8 cellular contexts compared by ENCODE assay signal in genomic region chr6:43174263-43175112, GRCh38. TPM values are rescaled to one million over a fixed set of nuclear protein-coding genes. Genes with fewer than 3 reads are reported as not detected.
DNase-seq lines count a peak whose midpoint lies in the region; ATAC-seq and TF ChIP-seq lines count a peak whose summit lies in the region.

No MANE protein-coding gene starts in this region.

- H3K36me3 Mint-ChIP-seq in activated naive CD8-positive, alpha-beta T cell treated with anti-CD3 and anti-CD28 coated beads for 36 hours, result peaks cover 22% of the 10 kb centered on the region
- H3K36me3 Mint-ChIP-seq in glutamatergic neuron (ENCODE audit: unreplicated experiment), result no peaks in the 10 kb centered on the region

- no peaks in the 10 kb centered on the region for H3K27me3 ChIP-seq in testis

- H3K9me3 ChIP-seq in testis, result no peaks in the 10 kb centered on the region

- H3K4me1 ChIP-seq in testis, result peaks cover 18% of the 10 kb centered on the region

- H3K4me3 ChIP-seq in testis, result peak overlapping the region; percentile 43 to 56

- ATAC-seq in HG02610 (IDR thresholded peaks at IDR 0.05; ENCODE audit: unreplicated experiment) (peak; percentile 79), SK-N-SH treated with all-trans-retinoic acid at 6 μM for 48 hours (peak; percentile 71), omental fat pad (ENCODE audit: low FRiP score) (peak; percentile 83)

- no peaks in the 10 kb centered on the region for H3K36me3 ChIP-seq in testis (ENCODE audit: low read depth, missing control alignments)

- WGBS in testis, 2 donors, result 0 to 3% methylated on average over 8 to 32 of the region's 32 CpGs

- no peaks in the 10 kb centered on the region for H3K9me3 Mint-ChIP-seq in activated naive CD8-positive, alpha-beta T cell treated with anti-CD3 and anti-CD28 coated beads for 36 hours
- peaks cover 16% of the 10 kb centered on the region for H3K9me3 Mint-ChIP-seq in glutamatergic neuron (ENCODE audit: unreplicated experiment)

- TF ChIP-seq CTCF in GM10248 (IDR thresholded peaks at IDR 0.05; ENCODE audit: control extremely low read depth, extremely low read depth, low read depth, missing control alignments) (no peak), glutamatergic neuron (IDR thresholded peaks at IDR 0.05; ENCODE audit: partially characterized antibody, unreplicated experiment) (no peak), omental fat pad (IDR thresholded peaks at IDR 0.05) (no peak), testis (IDR thresholded peaks at IDR 0.05) (peak; percentile 8 to 47 (median 35))

- intact Hi-C loops in testis (cut with DNase I; ENCODE audit: low total_unique reads), result no loop called here

- H3K27me3 Mint-ChIP-seq in activated naive CD8-positive, alpha-beta T cell treated with anti-CD3 and anti-CD28 coated beads for 36 hours, result peaks cover 8% of the 10 kb centered on the region
- H3K27me3 Mint-ChIP-seq in glutamatergic neuron (ENCODE audit: unreplicated experiment), result peaks cover 19% of the 10 kb centered on the region

- CTCF ChIA-PET in GM10248 (lab: Yijun Ruan, JAX), result interaction anchor here (0.6 to 2.0 kb wide), 6 partner anchors 10 to 210 kb away, joined by 3 to 11 read pairs (median 3); partner anchors contain the start of gene DNPH1

- peaks cover 36% of the 10 kb centered on the region for H3K4me1 Mint-ChIP-seq in activated naive CD8-positive, alpha-beta T cell treated with anti-CD3 and anti-CD28 coated beads for 36 hours
- H3K4me1 Mint-ChIP-seq in glutamatergic neuron (ENCODE audit: low read depth, unreplicated experiment), result peaks cover 26% of the 10 kb centered on the region

- POLR2A ChIA-PET in GM10248 (lab: Yijun Ruan, JAX), result interaction anchor here (0.5 to 1.0 kb wide), 6 partner anchors 190 to 720 kb away, joined by 3 to 5 read pairs (median 4); partner anchors contain the start of genes CNPY3, PEX6, PPP2R5D and ZNF318

- peak overlapping the region; percentile 92 for H3K27ac Mint-ChIP-seq in activated naive CD8-positive, alpha-beta T cell treated with anti-CD3 and anti-CD28 coated beads for 36 hours
- H3K27ac Mint-ChIP-seq in glutamatergic neuron (ENCODE audit: unreplicated experiment), result peak overlapping the region; percentile 66

- DNase-seq in GM10248 (ENCODE audit: extremely low spot score) (peak; percentile 98), NCI-H1092 (lab: John Stamatoyannopoulos, UW) (peak; percentile 95), glutamatergic neuron (peak; percentile 90), omental fat pad (ENCODE audit: low spot score) (peak; percentile 93), testis (peak; percentile 99)
- DNase-seq in activated naive CD8-positive, alpha-beta T cell treated with anti-CD3 and anti-CD28 coated beads for 36 hours, result peak; percentile 96

- TF ChIP-seq POLR2A in testis (IDR thresholded peaks at IDR 0.05), result peak; percentile 32

- peak overlapping the region; percentile 93 to 99 for H3K27ac ChIP-seq in testis

- H3K4me3 Mint-ChIP-seq in activated naive CD8-positive, alpha-beta T cell treated with anti-CD3 and anti-CD28 coated beads for 36 hours, result peak overlapping the region; percentile 91
- H3K4me3 Mint-ChIP-seq in glutamatergic neuron (ENCODE audit: unreplicated experiment), result peak overlapping the region; percentile 100

TF ChIP-seq in SK-N-SH treated with all-trans-retinoic acid at 6 μM for 48 hours, 23 proteins besides CTCF, POLR2A, EP300 and RAD21:
- TF ChIP-seq BACH2 (CRISPR knock-in tag; IDR thresholded peaks at IDR 0.05; ENCODE audit: borderline replicate concordance), result no peak
- TF ChIP-seq OSR1 (CRISPR knock-in tag; IDR thresholded peaks at IDR 0.05), result no peak
- no peak for TF ChIP-seq ZFP30 (CRISPR knock-in tag; IDR thresholded peaks at IDR 0.05)
- no peak for TF ChIP-seq PPARA (CRISPR knock-in tag; IDR thresholded peaks at IDR 0.05; ENCODE audit: borderline replicate concordance)
- 0 out of 2 replicates have a peak, but pooled peaks have one; percentile 14 for TF ChIP-seq PATZ1 (CRISPR knock-in tag; IDR thresholded peaks at IDR 0.05; ENCODE audit: borderline replicate concordance)
- TF ChIP-seq TOX (CRISPR knock-in tag; IDR thresholded peaks at IDR 0.05; ENCODE audit: borderline replicate concordance), result no peak
- TF ChIP-seq TSHZ2 (CRISPR knock-in tag; IDR thresholded peaks at IDR 0.05), result no peak
- no peak for TF ChIP-seq TCF4 (CRISPR knock-in tag; IDR thresholded peaks at IDR 0.05; ENCODE audit: borderline replicate concordance)

RNA-seq across cellular contexts. Expression of gene SRF, which starts 3.4 kb away (rescaled TPM):
- total RNA-seq in activated naive CD8-positive, alpha-beta T cell treated with anti-CD3 and anti-CD28 coated beads for 36 hours, result 10 to 100 TPM; 49.1 to 49.9 TPM
- total RNA-seq in glutamatergic neuron (ENCODE audit: unreplicated experiment), result 20.7 TPM
- 10 to 100 TPM; 21.5 to 37.8 (median 24.4) TPM for total RNA-seq in omental fat pad
- total RNA-seq in testis, result 10 to 100 TPM; 36.5 to 39.2 TPM
- 28.4 TPM for polyA plus RNA-seq in testis (ENCODE audit: insufficient read depth, low read depth, low replicate concordance)

RNA-seq across cellular contexts. Expression of gene CUL9, which starts 7.5 kb away (rescaled TPM):
- 10 to 100 TPM; 31.3 to 31.5 TPM for total RNA-seq in activated naive CD8-positive, alpha-beta T cell treated with anti-CD3 and anti-CD28 coated beads for 36 hours
- total RNA-seq in glutamatergic neuron (ENCODE audit: unreplicated experiment) (51.6 TPM), omental fat pad (10 to 100 TPM; 24.6 to 41.6 (median 28.7) TPM), testis (100 to 1,000 TPM in 1 of 2 donors, 10 to 100 TPM in 1; 90.6 to 110 TPM)
- polyA plus RNA-seq in testis (ENCODE audit: insufficient read depth, low read depth, low replicate concordance), result 101 TPM

RNA-seq across cellular contexts. Expression of gene DNPH1, which starts 54.8 kb away (rescaled TPM):
- 10 to 100 TPM; 55.8 to 56.1 TPM for total RNA-seq in activated naive CD8-positive, alpha-beta T cell treated with anti-CD3 and anti-CD28 coated beads for 36 hours
- 3.5 TPM for total RNA-seq in glutamatergic neuron (ENCODE audit: unreplicated experiment)
- 10 to 100 TPM; 57.0 to 88.1 (median 74.7) TPM for total RNA-seq in omental fat pad
- 10 to 100 TPM; 21.8 TPM for total RNA-seq in testis
- 19.3 TPM for polyA plus RNA-seq in testis (ENCODE audit: insufficient read depth, low read depth, low replicate concordance)

Comparison
In these comparisons a context has a peak if more than half of its experiments do, and no peak if none do; other contexts are left out.
1. Peak in every context shown above with its lines: DNase-seq, ATAC-seq, H3K4me3 ChIP-seq and H3K27ac ChIP-seq.
2. CTCF ChIP-seq: peak in testis (3 of 3); none in GM10248 (single experiment), glutamatergic neuron (single experiment) and omental fat pad (0 of 3).